In the genomic region with DNA sequence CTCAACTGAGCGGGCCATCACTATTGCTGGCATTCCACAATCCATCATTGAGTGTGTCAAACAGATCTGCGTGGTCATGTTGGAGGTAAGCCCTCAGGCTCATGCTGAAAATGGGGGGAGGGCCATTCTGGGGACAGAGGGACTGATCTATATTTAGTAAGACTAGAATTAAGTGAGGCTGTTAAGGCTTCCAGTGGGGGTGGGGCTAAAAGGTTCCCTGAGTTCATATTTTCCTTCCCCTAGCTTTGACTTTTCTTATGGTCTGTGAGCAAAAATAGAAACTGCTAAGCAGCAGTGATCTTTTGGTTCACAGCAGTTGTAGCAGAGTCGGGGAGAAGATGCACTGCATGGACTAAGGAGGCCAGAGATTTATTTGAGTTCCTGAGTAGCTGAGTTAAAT, we compare ENCODE assay signal across 16 cellular contexts. TPM values are rescaled to one million over a fixed set of nuclear protein-coding genes. Genes with fewer than 3 reads are reported as not detected.
DNase-seq lines count a peak whose midpoint lies in the region; ATAC-seq and TF ChIP-seq lines count a peak whose summit lies in the region.
"Had no signal": no experiment of that assay in that cellular context is flagged by ENCODE, and none has a peak within 500 bp of the region (broad histone marks: within the 10 kb centered on the region; RNA-seq: fewer than 3 reads in every experiment).

No MANE protein-coding gene starts in this region.

- H3K4me1 ChIP-seq in GM23338 (ENCODE audit: insufficient read depth) = peaks cover 11% of the 10 kb centered on the region; the same call in 1 of the 2 replicates

- peaks cover 97% of the 10 kb centered on the region for H3K36me3 ChIP-seq in GM23338 (ENCODE audit: insufficient read depth)

- H3K9me3 Mint-ChIP-seq in GM23338 = no peaks in the 10 kb centered on the region
- H3K9me3 Mint-ChIP-seq in central memory CD8-positive, alpha-beta T cell = no peaks in the 10 kb centered on the region
- H3K9me3 Mint-ChIP-seq in natural killer cell = no peaks in the 10 kb centered on the region
- H3K9me3 Mint-ChIP-seq: activated naive CD4-positive, alpha-beta T cell treated with anti-CD3 and anti-CD28 coated beads, Interleukin-2, amount 50 U/mL, for 72 hours; stimulated activated naive CD8-positive, alpha-beta T cell treated with anti-CD3 and anti-CD28 coated beads, Interleukin-15, amount 100 ng/mL, for 72 hours; T-helper 1 cell treated with Interleukin-12 subunit alpha and Interleukin-12 subunit beta and Interleukin-4 antibody, amounts not matched to agents 30 μg/mL and 1 μg/mL, for 36 hours had no signal

- H3K4me3 ChIP-seq in GM23338 = no peak overlapping the region

- H3K4me1 Mint-ChIP-seq in GM23338 (peaks cover 52% of the 10 kb centered on the region), natural killer cell (peaks cover 29 to 33% of the 10 kb centered on the region in 2 donors)
- peaks cover 44% of the 10 kb centered on the region for H3K4me1 Mint-ChIP-seq in central memory CD8-positive, alpha-beta T cell

- no peak overlapping the region for H3K27ac Mint-ChIP-seq in GM23338
- peak overlapping the region; percentile 29 for H3K27ac Mint-ChIP-seq in central memory CD8-positive, alpha-beta T cell (ENCODE audit: low read depth)
- H3K27ac Mint-ChIP-seq in natural killer cell = peak overlapping the region; percentile 9 to 41
- H3K27ac Mint-ChIP-seq: T-helper 1 cell treated with Interleukin-12 subunit alpha and Interleukin-12 subunit beta and Interleukin-4 antibody, amounts not matched to agents 30 μg/mL and 1 μg/mL, for 36 hours had no signal

- H3K79me2 ChIP-seq in GM23338 (replicated peaks; ENCODE audit: insufficient read depth) = peaks cover 97% of the 10 kb centered on the region

- H2AFZ ChIP-seq in GM23338 = no peak overlapping the region

- intact Hi-C loops in natural killer cell (cut with micrococcal nuclease) = no loop called here

- TF ChIP-seq CTCF in GM23338 (conservative IDR thresholded peaks at IDR 0.05; ENCODE audit: low read depth in 2 of 2) (no peak), natural killer cell (IDR thresholded peaks at IDR 0.05) (no peak)

- H3F3A ChIP-seq in GM23338 (replicated peaks; ENCODE audit: low read depth) = peaks cover 59% of the 10 kb centered on the region

- no peaks in the 10 kb centered on the region for H3K9me2 ChIP-seq in GM23338 (ENCODE audit: insufficient read depth)

- DNase-seq in GM23338 (ENCODE audit: low spot score) = no peak
- peak; percentile 6 for DNase-seq in NCI-H2227 treated with DMSO at 0.1 percent for 48 hours (lab: John Stamatoyannopoulos, UW)
- DNase-seq in central memory CD8-positive, alpha-beta T cell (ENCODE audit: low spot score in 2 of 2) = no peak
- DNase-seq in natural killer cell = no peak
- DNase-seq in NCI-H146 treated with DMSO at 0.1 percent for 48 hours (lab: John Stamatoyannopoulos, UW; ENCODE audit: unreplicated experiment) = no peak
- no peak for DNase-seq in NK-92 treated with Interleukin-12 subunit alpha and Interleukin-12 subunit beta, amount 100 ng/mL, for 24 hours (lab: John Stamatoyannopoulos, UW)
- no peak for DNase-seq in HK-2 (ENCODE audit: unreplicated experiment)
- DNase-seq: EL; Karpas-422; NCI-H187; NCI-H526 treated with DMSO at 0.1 percent for 48 hours; stimulated activated naive CD8-positive, alpha-beta T cell treated with anti-CD3 and anti-CD28 coated beads, Interleukin-15, amount 100 ng/mL, for 72 hours had no signal

- H3K36me3 Mint-ChIP-seq in GM23338 (ENCODE audit: low read depth) (peaks cover 99% of the 10 kb centered on the region), natural killer cell (peaks cover 30% of the 10 kb centered on the region)
- H3K36me3 Mint-ChIP-seq in central memory CD8-positive, alpha-beta T cell (ENCODE audit: insufficient read depth) = peaks cover 94% of the 10 kb centered on the region

- no peak overlapping the region for H3K4me2 ChIP-seq in GM23338

- H3K27ac ChIP-seq in GM23338 (ENCODE audit: low read depth) = peak overlapping the region; percentile 68; the same call in 1 of the 2 replicates
- H3K27ac ChIP-seq: C4-2B had no signal

- H3K4me3 Mint-ChIP-seq in GM23338 (no peak overlapping the region), natural killer cell (no peak overlapping the region)
- H3K4me3 Mint-ChIP-seq in central memory CD8-positive, alpha-beta T cell = no peak overlapping the region
- H3K4me3 Mint-ChIP-seq: stimulated activated naive CD8-positive, alpha-beta T cell treated with anti-CD3 and anti-CD28 coated beads, Interleukin-15, amount 100 ng/mL, for 72 hours; T-helper 1 cell treated with Interleukin-12 subunit alpha and Interleukin-12 subunit beta and Interleukin-4 antibody, amounts not matched to agents 30 μg/mL and 1 μg/mL, for 36 hours had no signal

- no peak for ATAC-seq in GM23338
- no peak for ATAC-seq in central memory CD8-positive, alpha-beta T cell (replicated peaks; ENCODE audit: extremely low read depth, poor library complexity, severe bottlenecking)
- no peak for ATAC-seq in natural killer cell
- ATAC-seq: activated naive CD4-positive, alpha-beta T cell treated with anti-CD3 and anti-CD28 coated beads, Interleukin-2, amount 50 U/mL, for 72 hours; sciatic nerve; stimulated activated naive CD8-positive, alpha-beta T cell treated with anti-CD3 and anti-CD28 coated beads, Interleukin-15, amount 100 ng/mL, for 72 hours had no signal

- H3K27me3 Mint-ChIP-seq in GM23338 (ENCODE audit: insufficient read depth, low read depth, poor library complexity) = peaks cover 9% of the 10 kb centered on the region
- no peaks in the 10 kb centered on the region for H3K27me3 Mint-ChIP-seq in central memory CD8-positive, alpha-beta T cell
- no peaks in the 10 kb centered on the region for H3K27me3 Mint-ChIP-seq in natural killer cell (ENCODE audit: low read depth in 2 of 2)
- H3K27me3 Mint-ChIP-seq: stimulated activated naive CD8-positive, alpha-beta T cell treated with anti-CD3 and anti-CD28 coated beads, Interleukin-15, amount 100 ng/mL, for 72 hours had no signal

- H3K27me3 ChIP-seq in GM23338 (ENCODE audit: insufficient read depth) = no peaks in the 10 kb centered on the region

- H4K20me1 ChIP-seq in GM23338 (replicated peaks; ENCODE audit: insufficient read depth) = peaks cover 89% of the 10 kb centered on the region

RNA-seq across cellular contexts. Expression of gene PCBP2, which starts 9.2 kb away (rescaled TPM):
- total RNA-seq in GM23338 (2014; rRNA removed; shearing (Covaris generic)) = 676 and 713 TPM in 2 replicates
- polyA plus RNA-seq in GM23338 (2016; fragmentation: Nextera tagmentation; extraction: Ambion mirVana) = 397 and 473 TPM in 2 replicates
- total RNA-seq in natural killer cell = 1,000 to 10,000 TPM in 1 of 3 donors, 100 to 1,000 TPM in 2; 910 to 1,083 (median 943) TPM

RNA-seq across cellular contexts. Expression of gene PRR13, which starts 19.5 kb away (rescaled TPM):
- 70.5 and 120 TPM in 2 replicates for total RNA-seq in GM23338 (2014; rRNA removed; shearing (Covaris generic))
- 302 and 303 TPM in 2 replicates for polyA plus RNA-seq in GM23338 (2016; fragmentation: Nextera tagmentation; extraction: Ambion mirVana)
- 100 to 1,000 TPM; 214 to 233 (median 231) TPM for total RNA-seq in natural killer cell

RNA-seq across cellular contexts. Expression of gene AMHR2, which starts 37.4 kb away (rescaled TPM):
- 0.24 TPM in 1 of 2 replicates, not detected in the other for total RNA-seq in GM23338 (2014; rRNA removed; shearing (Covaris generic))
- not detected in 2 replicates for polyA plus RNA-seq in GM23338 (2016; fragmentation: Nextera tagmentation; extraction: Ambion mirVana)
- not detected for total RNA-seq in natural killer cell
- total RNA-seq: sciatic nerve had no signal

RNA-seq across cellular contexts. Expression of gene MAP3K12, which starts 38.2 kb away (rescaled TPM):
- 15.6 and 17.9 TPM in 2 replicates for total RNA-seq in GM23338 (2014; rRNA removed; shearing (Covaris generic))
- 6.6 and 7.9 TPM in 2 replicates for polyA plus RNA-seq in GM23338 (2016; fragmentation: Nextera tagmentation; extraction: Ambion mirVana)
- total RNA-seq in natural killer cell = 10 to 100 TPM; 15.3 to 21.8 (median 21.8) TPM

RNA-seq across cellular contexts. Expression of gene TARBP2, which starts 40.0 kb away (rescaled TPM):
- total RNA-seq in GM23338 (2014; rRNA removed; shearing (Covaris generic)) = 55.7 and 83.4 TPM in 2 replicates
- polyA plus RNA-seq in GM23338 (2016; fragmentation: Nextera tagmentation; extraction: Ambion mirVana) = 52.1 and 57.0 TPM in 2 replicates
- total RNA-seq in natural killer cell = 10 to 100 TPM; 23.8 to 35.1 (median 33.7) TPM
